In the genomic region with DNA sequence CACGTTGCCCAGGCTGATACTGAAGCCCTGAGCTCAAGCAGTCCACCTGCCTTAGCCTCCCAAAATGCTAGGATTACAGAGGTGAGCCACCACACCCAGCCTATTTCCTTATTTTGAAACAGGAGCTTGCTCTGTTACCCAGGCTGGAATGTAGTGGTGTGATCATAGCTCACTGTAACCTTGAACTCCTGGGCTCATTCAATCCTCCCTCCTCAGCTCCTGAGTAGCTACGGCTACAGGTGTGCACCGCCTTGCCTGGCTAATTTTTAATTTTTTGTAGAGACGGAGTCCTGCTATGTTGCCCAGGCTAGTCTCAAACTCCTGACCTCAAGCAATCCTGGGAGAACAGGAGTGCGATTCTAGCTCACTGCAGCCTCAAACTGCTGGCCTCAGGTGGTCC, we compare ENCODE assay signal across 8 cellular contexts. TPM values are rescaled to one million over a fixed set of nuclear protein-coding genes. Genes with fewer than 3 reads are reported as not detected.
"Had no signal": no experiment of that assay in that cellular context is flagged by ENCODE, and none has a peak within 500 bp of the region (broad histone marks: within the 10 kb centered on the region; RNA-seq: fewer than 3 reads in every experiment).

No MANE protein-coding gene starts in this region.

- ATAC-seq: GM23338, K562 had no signal

- H3K27ac Mint-ChIP-seq: GM23338, H9 had no signal

- H3K4me2 ChIP-seq: GM23338 had no signal

- H3K4me3 ChIP-seq: GM23338, K562 had no signal

- H3K27ac ChIP-seq: HL-60 had no signal

- DNase-seq: H9, HCEC 1CT, IMR-90 had no signal

- H2AFZ ChIP-seq: GM23338 had no signal

RNA-seq across cellular contexts. Expression of a gene that starts 11.7 kb away (rescaled TPM):
- total RNA-seq: GM23338, H1, H9, HT1080, IMR-90, K562 had no signal
